ENCODE assay signal across 31 cellular contexts in genomic region chr5:90418214-90418613, GRCh38.
"Had no signal": no experiment of that assay in that cellular context is flagged by ENCODE, and none has a peak within 500 bp of the region (broad histone marks: within the 10 kb centered on the region; RNA-seq: fewer than 3 reads in every experiment).

No MANE protein-coding gene starts in this region.

- H3K4me3 ChIP-seq: neural progenitor cell, ovary, psoas muscle, right lobe of liver, sigmoid colon, skin epidermis, smooth muscle cell, spleen, stomach, thoracic aorta, thyroid gland, tibial nerve, upper lobe of left lung, vagina had no signal

- FAIRE-seq: urothelium cell line had no signal

- ATAC-seq: natural killer cell; psoas muscle; right cardiac atrium; right lobe of liver; stimulated activated naive B cell treated with anti-CD40 and anti-IgM and Interleukin-4, amounts not matched to agents 10 μg/mL and 1 μg/mL and 100 μg/mL, for 72 hours had no signal

- H3K9ac ChIP-seq: neural progenitor cell, parathyroid adenoma had no signal

- H3K27ac Mint-ChIP-seq: natural killer cell; nephron; neural progenitor cell; progenitor cell of endocrine pancreas; stimulated activated naive B cell treated with anti-CD40 and anti-IgM and Interleukin-4, amounts not matched to agents 10 μg/mL and 1 μg/mL and 100 μg/mL, for 72 hours; stimulated activated naive CD8-positive, alpha-beta T cell treated with anti-CD3 and anti-CD28 coated beads, Interleukin-15, Interleukin-2, amounts not matched to agents 100 ng/mL and 50 ng/mL, for 24 hours had no signal

- H3K4me3 Mint-ChIP-seq: natural killer cell; nephron; neural progenitor cell; stimulated activated naive B cell treated with anti-CD40 and anti-IgM and Interleukin-4, amounts not matched to agents 10 μg/mL and 1 μg/mL and 100 μg/mL, for 72 hours; stimulated activated naive CD8-positive, alpha-beta T cell treated with anti-CD3 and anti-CD28 coated beads, Interleukin-15, Interleukin-2, amounts not matched to agents 100 ng/mL and 50 ng/mL, for 24 hours had no signal

- H3K4me1 Mint-ChIP-seq: natural killer cell; nephron; stimulated activated naive B cell treated with anti-CD40 and anti-IgM and Interleukin-4, amounts not matched to agents 10 μg/mL and 1 μg/mL and 100 μg/mL, for 72 hours had no signal

- H3K9me3 ChIP-seq: ovary, psoas muscle, right lobe of liver, sigmoid colon, spleen, stomach, thoracic aorta, thyroid gland, tibial nerve, upper lobe of left lung, vagina had no signal

- H3K27me3 ChIP-seq: neural progenitor cell, ovary, right lobe of liver, sigmoid colon, stomach, thyroid gland, tibial nerve, upper lobe of left lung, vagina had no signal

- H3K36me3 Mint-ChIP-seq: natural killer cell, neural progenitor cell had no signal

- H3K9me3 Mint-ChIP-seq: natural killer cell; nephron; neural progenitor cell; stimulated activated naive B cell treated with anti-CD40 and anti-IgM and Interleukin-4, amounts not matched to agents 10 μg/mL and 1 μg/mL and 100 μg/mL, for 72 hours had no signal

- H3K4me2 ChIP-seq: neural progenitor cell, smooth muscle cell had no signal

- H2AFZ ChIP-seq: neural progenitor cell, parathyroid adenoma had no signal

- H3K4me1 ChIP-seq: neural progenitor cell, psoas muscle, right lobe of liver, sigmoid colon, spleen, stomach, thyroid gland, tibial nerve, upper lobe of left lung, vagina had no signal

- H3K27ac ChIP-seq: neural progenitor cell, ovary, parathyroid adenoma, psoas muscle, right lobe of liver, sigmoid colon, skin epidermis, spleen, stomach, thoracic aorta, thyroid gland, tibial nerve, upper lobe of left lung, vagina had no signal

- DNase-seq: natural killer cell; occipital lobe; ovary; posterior cingulate gyrus; psoas muscle; right cardiac atrium; right lobe of liver; sigmoid colon; spleen; stimulated activated CD4-positive, alpha-beta T cell treated with anti-CD3 and anti-CD28 coated beads, Interleukin-12 subunit alpha, Interleukin-12 subunit beta, amount 100 ng/mL, for 4 hours; stimulated activated CD4-positive, alpha-beta T cell treated with anti-CD3 and anti-CD28 coated beads, Interleukin-1b, Interleukin-23, amount 100 ng/mL, for 48 hours; stimulated activated CD4-positive, alpha-beta T cell treated with anti-CD3 and anti-CD28 coated beads, Interleukin-4, amount 100 ng/mL, for 1 hour; stimulated activated CD4-positive, alpha-beta T cell treated with anti-CD3 and anti-CD28 coated beads, Interleukin-4, amount 100 ng/mL, for 4 hours; stimulated activated CD8-positive, alpha-beta memory T cell treated with anti-CD3 and anti-CD28 coated beads, Interleukin-4, amount 100 ng/mL, for 48 hours; stimulated activated naive B cell treated with anti-CD40 and anti-IgM and Interleukin-4, amounts not matched to agents 10 μg/mL and 1 μg/mL and 100 μg/mL, for 72 hours; stimulated activated naive CD4-positive, alpha-beta T cell treated with Interleukin-2 at 50 U/mL for 16 hours; stomach; thyroid gland; trophoblast cell; upper lobe of left lung had no signal

- H3K36me3 ChIP-seq: neural progenitor cell, ovary, right lobe of liver, sigmoid colon, spleen, stomach, thoracic aorta, thyroid gland, tibial nerve, upper lobe of left lung, vagina had no signal

- H3K79me2 ChIP-seq: parathyroid adenoma had no signal
